Comparison of ENCODE assay signal across 9 cellular contexts in the genomic region with DNA sequence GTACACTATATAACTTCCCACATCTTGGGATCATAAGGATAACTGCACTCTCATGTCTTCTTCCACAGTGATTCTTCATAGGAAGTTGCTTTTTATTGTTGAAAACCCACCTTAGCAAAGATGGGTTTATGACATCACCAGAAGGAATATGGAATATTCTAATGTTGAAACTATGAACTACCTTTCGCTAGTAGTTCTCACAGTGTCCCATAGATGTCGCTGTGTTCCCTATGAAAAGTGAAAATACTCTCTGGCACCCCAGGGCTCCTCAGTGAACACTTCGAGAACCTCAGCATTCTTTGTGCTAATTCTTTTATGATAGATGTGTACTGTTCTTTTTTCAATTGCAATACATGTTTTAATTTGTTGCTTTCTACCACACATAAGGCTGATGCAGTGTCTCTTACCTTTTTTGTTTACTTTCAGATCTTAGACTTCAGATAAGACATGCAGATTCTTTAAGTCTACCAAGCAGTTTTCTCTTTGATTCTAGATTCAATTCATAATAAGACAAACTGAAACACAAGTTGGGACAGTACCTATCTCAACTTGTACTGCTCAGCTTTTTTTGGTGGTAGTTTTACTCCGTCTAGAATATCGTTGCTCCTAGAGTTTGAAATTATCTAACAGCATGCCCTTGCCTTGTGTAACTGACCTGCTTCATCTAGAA.
DNase-seq lines count a peak whose midpoint lies in the region; ATAC-seq, FAIRE-seq and TF ChIP-seq lines count a peak whose summit lies in the region.
"Had no signal": no experiment of that assay in that cellular context is flagged by ENCODE, and none has a peak within 500 bp of the region (broad histone marks: within the 10 kb centered on the region; RNA-seq: fewer than 3 reads in every experiment).

No MANE protein-coding gene starts in this region.

- intact Hi-C loops in Calu3 (cut with micrococcal nuclease; ENCODE audit: unreplicated experiment): loop anchor here (5.0 to 10.0 kb wide), 2 partner anchors 38 to 66 kb away; no protein-coding TSS in a partner anchor
- intact Hi-C loops in left ventricle myocardium inferior (cut with micrococcal nuclease): no loop called here

- no peak overlapping the region for H3K9ac ChIP-seq in KMS-11

- FAIRE-seq in RCC 7860 (lab: Jason Lieb, UNC): no peak

- H3K4me1 Mint-ChIP-seq in Calu3 (ENCODE audit: low read depth, unreplicated experiment): peaks cover 35% of the 10 kb centered on the region

- no peak for ATAC-seq in GM18870 (IDR thresholded peaks at IDR 0.05; ENCODE audit: unreplicated experiment)

- DNase-seq in Calu3: peak; percentile 44
- peak; percentile 4 for DNase-seq in activated gamma-delta T cell treated with anti-CD3 and anti-CD28 coated beads, Interleukin-2, amount 50 U/mL, for 16 hours (ENCODE audit: low read depth)
- DNase-seq in left ventricle myocardium inferior: no peak
- peak; percentile 4 to 11 for DNase-seq in stimulated activated CD4-positive, alpha-beta T cell treated with anti-CD3 and anti-CD28 coated beads, Interleukin-4, amount 100 ng/mL, for 4 hours
- no peak for DNase-seq in NCI-H510A (lab: John Stamatoyannopoulos, UW)
- no peak for DNase-seq in RCC 7860 (ENCODE audit: low spot score)

- CTCF ChIA-PET in Calu3 (lab: Charles Lee): no interaction called here

- no TSS peak for BruUV-seq in Calu3 (replicated peaks; lab: Mats Ljungman, UMichigan)

- H3K36me3 ChIP-seq in KMS-11 (ENCODE audit: insufficient read depth): no peaks in the 10 kb centered on the region
- peaks cover 55% of the 10 kb centered on the region for H3K36me3 ChIP-seq in left ventricle myocardium inferior

- H3K9me3 ChIP-seq in left ventricle myocardium inferior (replicated peaks): no peaks in the 10 kb centered on the region
- H3K9me3 ChIP-seq: SJCRH30 had no signal

- H3K36me3 Mint-ChIP-seq in Calu3 (ENCODE audit: insufficient read depth, unreplicated experiment): peaks cover 7% of the 10 kb centered on the region

- H3K9me3 Mint-ChIP-seq in Calu3 (ENCODE audit: low read depth, unreplicated experiment): no peaks in the 10 kb centered on the region

- TF ChIP-seq CTCF in Calu3 (IDR thresholded peaks at IDR 0.05; ENCODE audit: unreplicated experiment) (peak; percentile 60), KMS-11 (conservative IDR thresholded peaks at IDR 0.05; ENCODE audit: low read depth, low read length) (peak; percentile 79), left ventricle myocardium inferior (IDR thresholded peaks at IDR 0.05; ENCODE audit: borderline replicate concordance) (peak; percentile 73)

- no peaks in the 10 kb centered on the region for H3K4me1 ChIP-seq in KMS-11 (ENCODE audit: low read depth, poor library complexity, severe bottlenecking)
- H3K4me1 ChIP-seq in left ventricle myocardium inferior: no peaks in the 10 kb centered on the region
- H3K4me1 ChIP-seq: SJCRH30 had no signal

- no peak overlapping the region for H2AFZ ChIP-seq in KMS-11 (ENCODE audit: low read depth)

- H3K27ac ChIP-seq in KMS-11: no peak overlapping the region
- H3K27ac ChIP-seq in left ventricle myocardium inferior (replicated peaks): no peak overlapping the region
- H3K27ac ChIP-seq: SJCRH30 had no signal

- no peak overlapping the region for H3K27ac Mint-ChIP-seq in Calu3 (ENCODE audit: unreplicated experiment)

- no peak overlapping the region for H3K4me3 Mint-ChIP-seq in Calu3 (ENCODE audit: low read depth, unreplicated experiment)

- H3K4me2 ChIP-seq in KMS-11: no peak overlapping the region

- H3K79me2 ChIP-seq in KMS-11 (ENCODE audit: insufficient read depth, low read depth): no peaks in the 10 kb centered on the region

- no peak overlapping the region for H3K4me3 ChIP-seq in KMS-11 (IDR thresholded peaks at IDR 0.05; ENCODE audit: insufficient read depth, low read depth, low read length)
- no peak overlapping the region for H3K4me3 ChIP-seq in left ventricle myocardium inferior
- H3K4me3 ChIP-seq: SJCRH30 had no signal

- no peaks in the 10 kb centered on the region for H4K20me1 ChIP-seq in KMS-11 (ENCODE audit: insufficient read depth)

- H3K27me3 ChIP-seq in KMS-11 (ENCODE audit: insufficient read depth, low read depth) (no peaks in the 10 kb centered on the region), left ventricle myocardium inferior (ENCODE audit: low read depth) (no peaks in the 10 kb centered on the region)
- H3K27me3 ChIP-seq: SJCRH30 had no signal

- no peaks in the 10 kb centered on the region for H3K27me3 Mint-ChIP-seq in Calu3 (ENCODE audit: unreplicated experiment)

Comparison
In these comparisons a context has a peak if more than half of its experiments do, and no peak if none do; other contexts are left out.
1. DNase-seq: peak in Calu3 (single experiment), activated gamma-delta T cell treated with anti-CD3 and anti-CD28 coated beads, Interleukin-2, amount 50 U/mL, for 16 hours (single experiment) and stimulated activated CD4-positive, alpha-beta T cell treated with anti-CD3 and anti-CD28 coated beads, Interleukin-4, amount 100 ng/mL, for 4 hours (2 of 2); none in left ventricle myocardium inferior (single experiment), NCI-H510A (single experiment) and RCC 7860 (single experiment).
2. Peak in every context shown above with its lines, with median percentiles within 50 percentile points of each other: CTCF ChIP-seq.